8 cellular contexts compared by ENCODE assay signal in genomic region chr5:177569894-177570293, GRCh38.
"Had no signal": no experiment of that assay in that cellular context is flagged by ENCODE, and none has a peak within 500 bp of the region (broad histone marks: within the 10 kb centered on the region; RNA-seq: fewer than 3 reads in every experiment).

No MANE protein-coding gene starts in this region.

- FAIRE-seq: G401.6, GM12878, GM12891, GM12892, GM18507, GM19239 had no signal

- DNase-seq: GDM1, GF-D8 had no signal

- ATAC-seq: GM12878 had no signal

- H3K4me3 ChIP-seq: GM12878 had no signal
